In the genomic region with DNA sequence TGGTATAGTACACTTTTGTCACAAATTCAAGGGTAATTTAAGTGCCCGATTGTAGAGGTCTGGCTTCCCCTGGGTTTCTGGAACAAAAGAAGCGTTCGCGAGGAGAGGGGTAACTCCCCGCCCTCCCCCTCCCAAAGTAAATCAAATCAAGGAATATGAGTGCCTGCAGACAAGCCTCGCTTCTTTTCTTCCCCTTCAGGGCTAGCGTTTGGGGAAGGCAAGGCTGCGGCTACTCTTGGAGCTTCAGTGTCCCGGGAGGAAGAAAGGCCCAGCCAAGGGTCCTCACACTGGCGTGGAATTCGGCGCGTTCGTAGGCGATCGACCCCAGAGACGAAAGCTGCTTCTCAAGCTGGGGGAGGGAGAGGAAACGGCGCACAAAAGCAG, we compare ENCODE assay signal across 8 cellular contexts. TPM values are rescaled to one million over a fixed set of nuclear protein-coding genes. Genes with fewer than 3 reads are reported as not detected.
DNase-seq lines count a peak whose midpoint lies in the region; ATAC-seq, FAIRE-seq and TF ChIP-seq lines count a peak whose summit lies in the region.

No MANE protein-coding gene starts in this region.

- peak overlapping the region; percentile 91 for H4K12ac ChIP-seq in trophoblast cell (ENCODE audit: low read depth, low read length)

- H3K4me1 ChIP-seq in SK-N-SH (ENCODE audit: control insufficient read depth in 1 of 2, insufficient read depth in 2 of 2, low read depth in 1 of 2, low read length in 1 of 2): no peaks in the 10 kb centered on the region; a peak in 1 of 4 replicates
- H3K4me1 ChIP-seq in trophoblast cell (ENCODE audit: control insufficient read depth in 1 of 2, insufficient read depth in 2 of 2, low read length in 2 of 2): peaks cover 2% of the 10 kb centered on the region in 2 experiments

- H3K36me3 ChIP-seq in GM06990 (ENCODE audit: control insufficient read depth, insufficient read depth, low read length): no peaks in the 10 kb centered on the region
- no peaks in the 10 kb centered on the region for H3K36me3 ChIP-seq in SK-N-SH (replicated peaks in 1 of 2; ENCODE audit: control insufficient read depth in 1 of 2, insufficient read depth in 2 of 2, low read length in 1 of 2)
- H3K36me3 ChIP-seq in trophoblast cell (ENCODE audit: control insufficient read depth in 1 of 2, insufficient read depth in 2 of 2, low read length in 2 of 2): peaks cover 0 to 4% of the 10 kb centered on the region in 2 experiments

- peak overlapping the region; percentile 94 for H3K14ac ChIP-seq in trophoblast cell (ENCODE audit: low read length)

- peak overlapping the region; percentile 84 to 89 for H3K27ac ChIP-seq in SK-N-SH (ENCODE audit: low read depth in 2 of 2, low read length in 1 of 2)
- peak overlapping the region; percentile 98 for H3K27ac ChIP-seq in trophoblast cell (ENCODE audit: low read depth, low read length)

- H3K27me3 ChIP-seq in GM06990 (replicated peaks; ENCODE audit: control insufficient read depth, insufficient read depth, low read length) (no peaks in the 10 kb centered on the region), SK-N-SH (ENCODE audit: insufficient read depth) (no peaks in the 10 kb centered on the region), trophoblast cell (ENCODE audit: insufficient read depth, low read length) (no peaks in the 10 kb centered on the region)

- peak overlapping the region; percentile 86 for H3K18ac ChIP-seq in trophoblast cell (ENCODE audit: low read length)

- TF ChIP-seq RAD21 in SK-N-SH (IDR thresholded peaks at IDR 0.05; ENCODE audit: low read length): no peak

- H3K4me3 ChIP-seq in GM06990 (replicated peaks; ENCODE audit: low read depth, low read length) (peak overlapping the region; percentile 82), SK-N-SH (ENCODE audit: low read depth in 2 of 2, low read length in 1 of 2) (peak overlapping the region; percentile 77 to 92), fibroblast of the aortic adventitia (ENCODE audit: low read depth, low read length) (peak overlapping the region; percentile 94), trophoblast cell (ENCODE audit: low read depth, low read length) (peak overlapping the region; percentile 82)

- H3K9me2 ChIP-seq in SK-N-SH: no peaks in the 10 kb centered on the region

- no peak overlapping the region for H3K23ac ChIP-seq in trophoblast cell (ENCODE audit: low read length)

- peaks cover 74% of the 10 kb centered on the region for H3K79me2 ChIP-seq in SK-N-SH (ENCODE audit: insufficient read depth)
- peaks cover 26% of the 10 kb centered on the region for H3K79me2 ChIP-seq in trophoblast cell (ENCODE audit: control insufficient read depth, insufficient read depth, low read length, poor library complexity)

- CTCF ChIA-PET in SK-N-SH (lab: Yijun Ruan, JAX): interaction anchor here (0.7 to 6.1 kb wide), 10 partner anchors 8 to 97 kb away, joined by 3 to 37 read pairs (median 6); no protein-coding TSS in a partner anchor

- H2AK5ac ChIP-seq in trophoblast cell (ENCODE audit: low read length): peak overlapping the region; percentile 66

- H4K20me1 ChIP-seq in SK-N-SH (ENCODE audit: insufficient read depth): no peaks in the 10 kb centered on the region

- H2AFZ ChIP-seq in SK-N-SH (ENCODE audit: low read depth) (peak overlapping the region; percentile 81), trophoblast cell (ENCODE audit: insufficient read depth, low read length, poor library complexity) (peak overlapping the region; percentile 83)

- H3K9ac ChIP-seq in SK-N-SH (peak overlapping the region; percentile 92), trophoblast cell (ENCODE audit: low read length) (peak overlapping the region; percentile 84)

- ATAC-seq in GM18519 (IDR thresholded peaks at IDR 0.05; ENCODE audit: low FRiP score, unreplicated experiment) (no peak), HG02970 (IDR thresholded peaks at IDR 0.05; ENCODE audit: low FRiP score, unreplicated experiment) (no peak), HG03097 (IDR thresholded peaks at IDR 0.05; ENCODE audit: low FRiP score, unreplicated experiment) (no peak)

- POLR2A ChIA-PET in SK-N-SH (lab: Yijun Ruan, JAX): interaction anchor here (0.6 to 0.8 kb wide), 2 partner anchors 12 to 52 kb away, joined by 3 to 6 read pairs; no protein-coding TSS in a partner anchor

- under 1% methylated on average over 19 of the region's 19 CpGs for WGBS in SK-N-SH (ENCODE audit: low lambda C conversion rate)
- WGBS in trophoblast cell (ENCODE audit: extremely low coverage, insufficient coverage, insufficient read length): no CpG with 5 or more reads among the region's 19 CpGs

- H2BK120ac ChIP-seq in trophoblast cell (ENCODE audit: insufficient read depth, low read length, poor library complexity): peak overlapping the region; percentile 86

- no peaks in the 10 kb centered on the region for H3K9me3 ChIP-seq in SK-N-SH
- no peaks in the 10 kb centered on the region for H3K9me3 ChIP-seq in trophoblast cell (ENCODE audit: insufficient read depth, low read depth, low read length)

- no peak overlapping the region for H2BK12ac ChIP-seq in trophoblast cell (ENCODE audit: low read length)

- DNase-seq in GM06990 (ENCODE audit: extremely low read depth, insufficient read length) (no peak), SK-N-SH (peak; percentile 51), fibroblast of the aortic adventitia (ENCODE audit: low read depth) (no peak), trophoblast cell (no peak), urothelium cell line (ENCODE audit: low spot score) (no peak)

- peak overlapping the region; percentile 88 for H4K8ac ChIP-seq in trophoblast cell (ENCODE audit: low read depth, low read length)

- TF ChIP-seq EP300 in SK-N-SH (IDR thresholded peaks at IDR 0.05; ENCODE audit: borderline replicate concordance in 1 of 2, low read depth in 1 of 2, low read length in 1 of 2): no peak

- H3K4ac ChIP-seq in trophoblast cell (ENCODE audit: low read depth, low read length): peak overlapping the region; percentile 52

- H3F3A ChIP-seq in SK-N-SH (replicated peaks; ENCODE audit: insufficient read depth): peaks cover 5% of the 10 kb centered on the region

- H4K91ac ChIP-seq in trophoblast cell (ENCODE audit: low read depth, low read length): peak overlapping the region; percentile 93

- no peak for FAIRE-seq in urothelium cell line (lab: Jason Lieb, UNC)

- peak overlapping the region; percentile 97 for H2BK5ac ChIP-seq in trophoblast cell (ENCODE audit: low read depth, low read length, poor library complexity)

- peak overlapping the region; percentile 92 for H3K4me2 ChIP-seq in SK-N-SH
- peak overlapping the region; percentile 85 for H3K4me2 ChIP-seq in trophoblast cell (ENCODE audit: low read length)

- H3K79me1 ChIP-seq in trophoblast cell (ENCODE audit: low read length): peaks cover 16% of the 10 kb centered on the region

- no peak for TF ChIP-seq CTCF in GM06990 (IDR thresholded peaks at IDR 0.05; ENCODE audit: insufficient read depth, low read length, poor library complexity, severe bottlenecking)
- no peak for TF ChIP-seq CTCF in SK-N-SH (IDR thresholded peaks at IDR 0.05)
- no peak for TF ChIP-seq CTCF in fibroblast of the aortic adventitia (IDR thresholded peaks at IDR 0.05; ENCODE audit: insufficient read depth, low read length)

TF ChIP-seq in SK-N-SH, 30 proteins besides CTCF, POLR2A, EP300 and RAD21:
- TF ChIP-seq PBX3 (IDR thresholded peaks at IDR 0.05) (0 out of 2 replicates have a peak, but pooled peaks have one; percentile 2), USF1 (IDR thresholded peaks at IDR 0.05; ENCODE audit: borderline replicate concordance, low read depth) (no peak), MEF2A (IDR thresholded peaks at IDR 0.05; ENCODE audit: borderline replicate concordance, low read depth) (no peak)

RNA-seq across cellular contexts. Expression of gene TMPO, which starts 0.4 kb away (rescaled TPM):
- 20.8 and 22.1 TPM in 2 replicates for polyA plus RNA-seq in SK-N-SH (2012; rRNA removed)
- polyA plus RNA-seq in SK-N-SH (2012; cell fraction: cytosol; rRNA removed): 26.7 and 28.2 TPM in 2 replicates
- 15.5 and 16.7 TPM in 2 replicates for polyA plus RNA-seq in SK-N-SH (2012; cell fraction: nucleus; rRNA removed)
- total RNA-seq in fibroblast of the aortic adventitia (ENCODE audit: low replicate concordance): 49.4 and 130 TPM in 2 replicates
- 64.6 and 66.7 TPM in 2 replicates for polyA plus RNA-seq in trophoblast cell (2013)
